In genomic region chr16:76371441-76371840, GRCh38 we compare ENCODE assay signal across 7 cellular contexts.
"Had no signal": no experiment of that assay in that cellular context is flagged by ENCODE, and none has a peak within 500 bp of the region (broad histone marks: within the 10 kb centered on the region; RNA-seq: fewer than 3 reads in every experiment).

No MANE protein-coding gene starts in this region.

- H3K4me3 ChIP-seq: K562 had no signal

- ATAC-seq: HepG2, K562 had no signal

- H3K4me2 ChIP-seq: KMS-11 had no signal

- DNase-seq: IMR-90, KBM-7, KG1 had no signal

- H3K27ac ChIP-seq: HL-60, KMS-11 had no signal

- H3K9ac ChIP-seq: KMS-11 had no signal
